Comparison of ENCODE assay signal across 1 cellular context in genomic region chr19:4732680-4733114, GRCh38.
TF ChIP-seq lines count a peak whose summit lies in the region.

No MANE protein-coding gene starts in this region.

TF ChIP-seq in HepG2, 621 proteins besides CTCF, POLR2A, EP300 and RAD21:
- TF ChIP-seq THAP11 (CRISPR knock-in tag; IDR thresholded peaks at IDR 0.05) (peak; percentile 82), RXRB (CRISPR knock-in tag; IDR thresholded peaks at IDR 0.05; ENCODE audit: borderline replicate concordance) (0 out of 2 replicates have a peak, but pooled peaks have one; percentile 11), ZNF143 (CRISPR knock-in tag; IDR thresholded peaks at IDR 0.05) (peak; percentile 39; the same call in 1 of the 2 replicates), BRD4 (CRISPR knock-in tag; IDR thresholded peaks at IDR 0.05) (no peak), ZSCAN25 (CRISPR knock-in tag; IDR thresholded peaks at IDR 0.05) (peak; percentile 77; the same call in 1 of the 2 replicates), SYNCRIP (IDR thresholded peaks at IDR 0.05; ENCODE audit: insufficient read depth, low read depth, low read length) (no peak), ZNF580 (CRISPR knock-in tag; IDR thresholded peaks at IDR 0.05; ENCODE audit: borderline replicate concordance, low read depth) (0 out of 2 replicates have a peak, but pooled peaks have one; percentile 53), PATZ1 (CRISPR knock-in tag; IDR thresholded peaks at IDR 0.05) (peak; percentile 45; the same call in 1 of the 2 replicates), GATAD2A (CRISPR knock-in tag; IDR thresholded peaks at IDR 0.05) (0 out of 2 replicates have a peak, but pooled peaks have one; percentile 15), HMGXB4 (CRISPR knock-in tag; IDR thresholded peaks at IDR 0.05; ENCODE audit: borderline replicate concordance in 1 of 2, low read depth in 1 of 2) (0 out of 4 replicates have a peak, but pooled peaks of 1 of the 2 experiments have one; percentile 32), ZGPAT (CRISPR knock-in tag; IDR thresholded peaks at IDR 0.05) (0 out of 2 replicates have a peak, but pooled peaks have one; percentile 30), HNRNPK (IDR thresholded peaks at IDR 0.05; ENCODE audit: low read depth, low read length, poor library complexity, severe bottlenecking) (peak; percentile 43), CEBPB (IDR thresholded peaks at IDR 0.05; ENCODE audit: borderline replicate concordance, low read depth, low read length) (no peak), ZBTB33 (CRISPR knock-in tag; IDR thresholded peaks at IDR 0.05) (peak; percentile 7; the same call in 1 of the 2 replicates), HCFC1 (IDR thresholded peaks at IDR 0.05; ENCODE audit: low read depth, low read length) (peak; percentile 30; the same call in 1 of the 2 replicates), HNF1B (CRISPR knock-in tag; IDR thresholded peaks at IDR 0.05) (0 out of 2 replicates have a peak, but pooled peaks have one; percentile 23), MXD4 (CRISPR knock-in tag; IDR thresholded peaks at IDR 0.05) (0 out of 2 replicates have a peak, but pooled peaks have one; percentile 51), STAG1 (CRISPR knock-in tag; IDR thresholded peaks at IDR 0.05) (peak; percentile 89), PHF20 (CRISPR knock-in tag; IDR thresholded peaks at IDR 0.05) (no peak), FOXA3 (CRISPR knock-in tag; IDR thresholded peaks at IDR 0.05) (peak; percentile 40; the same call in 1 of the 2 replicates), ZNF567 (CRISPR knock-in tag; IDR thresholded peaks at IDR 0.05; ENCODE audit: borderline replicate concordance) (no peak), SAP130 (CRISPR knock-in tag; IDR thresholded peaks at IDR 0.05; ENCODE audit: low read depth) (peak; percentile 24; the same call in 1 of the 2 replicates), ELF3 (CRISPR knock-in tag; IDR thresholded peaks at IDR 0.05) (0 out of 2 replicates have a peak, but pooled peaks have one; percentile 16), SMC3 (IDR thresholded peaks at IDR 0.05; ENCODE audit: low read length) (peak; percentile 84), IRF2 (CRISPR knock-in tag; IDR thresholded peaks at IDR 0.05) (0 out of 2 replicates have a peak, but pooled peaks have one; percentile 31)
- TF ChIP-seq, protein P1, sequence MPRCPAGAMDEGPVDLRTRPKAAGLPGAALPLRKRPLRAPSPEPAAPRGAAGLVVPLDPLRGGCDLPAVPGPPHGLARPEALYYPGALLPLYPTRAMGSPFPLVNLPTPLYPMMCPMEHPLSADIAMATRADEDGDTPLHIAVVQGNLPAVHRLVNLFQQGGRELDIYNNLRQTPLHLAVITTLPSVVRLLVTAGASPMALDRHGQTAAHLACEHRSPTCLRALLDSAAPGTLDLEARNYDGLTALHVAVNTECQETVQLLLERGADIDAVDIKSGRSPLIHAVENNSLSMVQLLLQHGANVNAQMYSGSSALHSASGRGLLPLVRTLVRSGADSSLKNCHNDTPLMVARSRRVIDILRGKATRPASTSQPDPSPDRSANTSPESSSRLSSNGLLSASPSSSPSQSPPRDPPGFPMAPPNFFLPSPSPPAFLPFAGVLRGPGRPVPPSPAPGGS (CRISPR knock-in tag; IDR thresholded peaks at IDR 0.05) = no peak
- TF ChIP-seq, protein P2, sequence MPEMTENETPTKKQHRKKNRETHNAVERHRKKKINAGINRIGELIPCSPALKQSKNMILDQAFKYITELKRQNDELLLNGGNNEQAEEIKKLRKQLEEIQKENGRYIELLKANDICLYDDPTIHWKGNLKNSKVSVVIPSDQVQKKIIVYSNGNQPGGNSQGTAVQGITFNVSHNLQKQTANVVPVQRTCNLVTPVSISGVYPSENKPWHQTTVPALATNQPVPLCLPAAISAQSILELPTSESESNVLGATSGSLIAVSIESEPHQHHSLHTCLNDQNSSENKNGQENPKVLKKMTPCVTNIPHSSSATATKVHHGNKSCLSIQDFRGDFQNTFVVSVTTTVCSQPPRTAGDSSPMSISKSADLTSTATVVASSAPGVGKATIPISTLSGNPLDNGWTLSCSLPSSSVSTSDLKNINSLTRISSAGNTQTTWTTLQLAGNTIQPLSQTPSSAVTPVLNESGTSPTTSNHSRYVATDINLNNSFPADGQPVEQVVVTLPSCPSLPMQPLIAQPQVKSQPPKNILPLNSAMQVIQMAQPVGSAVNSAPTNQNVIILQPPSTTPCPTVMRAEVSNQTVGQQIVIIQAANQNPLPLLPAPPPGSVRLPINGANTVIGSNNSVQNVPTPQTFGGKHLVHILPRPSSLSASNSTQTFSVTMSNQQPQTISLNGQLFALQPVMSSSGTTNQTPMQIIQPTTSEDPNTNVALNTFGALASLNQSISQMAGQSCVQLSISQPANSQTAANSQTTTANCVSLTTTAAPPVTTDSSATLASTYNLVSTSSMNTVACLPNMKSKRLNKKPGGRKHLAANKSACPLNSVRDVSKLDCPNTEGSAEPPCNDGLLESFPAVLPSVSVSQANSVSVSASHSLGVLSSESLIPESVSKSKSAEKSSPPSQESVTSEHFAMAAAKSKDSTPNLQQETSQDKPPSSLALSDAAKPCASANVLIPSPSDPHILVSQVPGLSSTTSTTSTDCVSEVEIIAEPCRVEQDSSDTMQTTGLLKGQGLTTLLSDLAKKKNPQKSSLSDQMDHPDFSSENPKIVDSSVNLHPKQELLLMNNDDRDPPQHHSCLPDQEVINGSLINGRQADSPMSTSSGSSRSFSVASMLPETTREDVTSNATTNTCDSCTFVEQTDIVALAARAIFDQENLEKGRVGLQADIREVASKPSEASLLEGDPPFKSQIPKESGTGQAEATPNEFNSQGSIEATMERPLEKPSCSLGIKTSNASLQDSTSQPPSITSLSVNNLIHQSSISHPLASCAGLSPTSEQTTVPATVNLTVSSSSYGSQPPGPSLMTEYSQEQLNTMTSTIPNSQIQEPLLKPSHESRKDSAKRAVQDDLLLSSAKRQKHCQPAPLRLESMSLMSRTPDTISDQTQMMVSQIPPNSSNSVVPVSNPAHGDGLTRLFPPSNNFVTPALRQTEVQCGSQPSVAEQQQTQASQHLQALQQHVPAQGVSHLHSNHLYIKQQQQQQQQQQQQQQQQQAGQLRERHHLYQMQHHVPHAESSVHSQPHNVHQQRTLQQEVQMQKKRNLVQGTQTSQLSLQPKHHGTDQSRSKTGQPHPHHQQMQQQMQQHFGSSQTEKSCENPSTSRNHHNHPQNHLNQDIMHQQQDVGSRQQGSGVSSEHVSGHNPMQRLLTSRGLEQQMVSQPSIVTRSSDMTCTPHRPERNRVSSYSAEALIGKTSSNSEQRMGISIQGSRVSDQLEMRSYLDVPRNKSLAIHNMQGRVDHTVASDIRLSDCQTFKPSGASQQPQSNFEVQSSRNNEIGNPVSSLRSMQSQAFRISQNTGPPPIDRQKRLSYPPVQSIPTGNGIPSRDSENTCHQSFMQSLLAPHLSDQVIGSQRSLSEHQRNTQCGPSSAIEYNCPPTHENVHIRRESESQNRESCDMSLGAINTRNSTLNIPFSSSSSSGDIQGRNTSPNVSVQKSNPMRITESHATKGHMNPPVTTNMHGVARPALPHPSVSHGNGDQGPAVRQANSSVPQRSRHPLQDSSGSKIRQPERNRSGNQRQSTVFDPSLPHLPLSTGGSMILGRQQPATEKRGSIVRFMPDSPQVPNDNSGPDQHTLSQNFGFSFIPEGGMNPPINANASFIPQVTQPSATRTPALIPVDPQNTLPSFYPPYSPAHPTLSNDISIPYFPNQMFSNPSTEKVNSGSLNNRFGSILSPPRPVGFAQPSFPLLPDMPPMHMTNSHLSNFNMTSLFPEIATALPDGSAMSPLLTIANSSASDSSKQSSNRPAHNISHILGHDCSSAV (CRISPR knock-in tag; IDR thresholded peaks at IDR 0.05; ENCODE audit: borderline replicate concordance) = no peak
- TF ChIP-seq, protein P3, sequence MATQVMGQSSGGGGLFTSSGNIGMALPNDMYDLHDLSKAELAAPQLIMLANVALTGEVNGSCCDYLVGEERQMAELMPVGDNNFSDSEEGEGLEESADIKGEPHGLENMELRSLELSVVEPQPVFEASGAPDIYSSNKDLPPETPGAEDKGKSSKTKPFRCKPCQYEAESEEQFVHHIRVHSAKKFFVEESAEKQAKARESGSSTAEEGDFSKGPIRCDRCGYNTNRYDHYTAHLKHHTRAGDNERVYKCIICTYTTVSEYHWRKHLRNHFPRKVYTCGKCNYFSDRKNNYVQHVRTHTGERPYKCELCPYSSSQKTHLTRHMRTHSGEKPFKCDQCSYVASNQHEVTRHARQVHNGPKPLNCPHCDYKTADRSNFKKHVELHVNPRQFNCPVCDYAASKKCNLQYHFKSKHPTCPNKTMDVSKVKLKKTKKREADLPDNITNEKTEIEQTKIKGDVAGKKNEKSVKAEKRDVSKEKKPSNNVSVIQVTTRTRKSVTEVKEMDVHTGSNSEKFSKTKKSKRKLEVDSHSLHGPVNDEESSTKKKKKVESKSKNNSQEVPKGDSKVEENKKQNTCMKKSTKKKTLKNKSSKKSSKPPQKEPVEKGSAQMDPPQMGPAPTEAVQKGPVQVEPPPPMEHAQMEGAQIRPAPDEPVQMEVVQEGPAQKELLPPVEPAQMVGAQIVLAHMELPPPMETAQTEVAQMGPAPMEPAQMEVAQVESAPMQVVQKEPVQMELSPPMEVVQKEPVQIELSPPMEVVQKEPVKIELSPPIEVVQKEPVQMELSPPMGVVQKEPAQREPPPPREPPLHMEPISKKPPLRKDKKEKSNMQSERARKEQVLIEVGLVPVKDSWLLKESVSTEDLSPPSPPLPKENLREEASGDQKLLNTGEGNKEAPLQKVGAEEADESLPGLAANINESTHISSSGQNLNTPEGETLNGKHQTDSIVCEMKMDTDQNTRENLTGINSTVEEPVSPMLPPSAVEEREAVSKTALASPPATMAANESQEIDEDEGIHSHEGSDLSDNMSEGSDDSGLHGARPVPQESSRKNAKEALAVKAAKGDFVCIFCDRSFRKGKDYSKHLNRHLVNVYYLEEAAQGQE (IDR thresholded peaks at IDR 0.05; ENCODE audit: borderline replicate concordance in 1 of 2, low read depth in 1 of 2, low read length in 2 of 2) = peak in 1 of 2 experiments; percentile 65; a peak in 1 of 4 replicates
